Comparison of ENCODE assay signal across 1 cellular context in the genomic region with DNA sequence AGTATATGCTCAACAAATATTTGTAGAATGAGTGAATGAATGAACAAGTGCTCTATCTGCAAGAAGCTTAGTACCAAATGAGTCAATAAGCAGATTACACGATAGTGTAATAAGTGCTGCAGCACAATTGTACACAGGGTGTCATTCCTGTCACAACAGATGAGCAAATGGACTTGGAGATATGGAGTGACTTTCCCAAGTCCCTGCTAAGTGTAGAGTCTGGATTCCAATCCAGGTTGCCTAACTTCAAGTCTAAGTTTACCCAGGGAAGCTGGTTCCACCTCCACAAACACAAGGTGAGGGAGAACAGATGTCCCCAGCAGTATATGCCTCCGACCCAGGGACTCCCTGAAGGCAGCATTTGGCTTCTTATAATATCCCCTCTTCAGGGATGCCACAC.
TF ChIP-seq lines count a peak whose summit lies in the region.

No MANE protein-coding gene starts in this region.

TF ChIP-seq in K562, 482 proteins besides CTCF, POLR2A, EP300 and RAD21 (continued from another document):
- TF ChIP-seq, protein P1, sequence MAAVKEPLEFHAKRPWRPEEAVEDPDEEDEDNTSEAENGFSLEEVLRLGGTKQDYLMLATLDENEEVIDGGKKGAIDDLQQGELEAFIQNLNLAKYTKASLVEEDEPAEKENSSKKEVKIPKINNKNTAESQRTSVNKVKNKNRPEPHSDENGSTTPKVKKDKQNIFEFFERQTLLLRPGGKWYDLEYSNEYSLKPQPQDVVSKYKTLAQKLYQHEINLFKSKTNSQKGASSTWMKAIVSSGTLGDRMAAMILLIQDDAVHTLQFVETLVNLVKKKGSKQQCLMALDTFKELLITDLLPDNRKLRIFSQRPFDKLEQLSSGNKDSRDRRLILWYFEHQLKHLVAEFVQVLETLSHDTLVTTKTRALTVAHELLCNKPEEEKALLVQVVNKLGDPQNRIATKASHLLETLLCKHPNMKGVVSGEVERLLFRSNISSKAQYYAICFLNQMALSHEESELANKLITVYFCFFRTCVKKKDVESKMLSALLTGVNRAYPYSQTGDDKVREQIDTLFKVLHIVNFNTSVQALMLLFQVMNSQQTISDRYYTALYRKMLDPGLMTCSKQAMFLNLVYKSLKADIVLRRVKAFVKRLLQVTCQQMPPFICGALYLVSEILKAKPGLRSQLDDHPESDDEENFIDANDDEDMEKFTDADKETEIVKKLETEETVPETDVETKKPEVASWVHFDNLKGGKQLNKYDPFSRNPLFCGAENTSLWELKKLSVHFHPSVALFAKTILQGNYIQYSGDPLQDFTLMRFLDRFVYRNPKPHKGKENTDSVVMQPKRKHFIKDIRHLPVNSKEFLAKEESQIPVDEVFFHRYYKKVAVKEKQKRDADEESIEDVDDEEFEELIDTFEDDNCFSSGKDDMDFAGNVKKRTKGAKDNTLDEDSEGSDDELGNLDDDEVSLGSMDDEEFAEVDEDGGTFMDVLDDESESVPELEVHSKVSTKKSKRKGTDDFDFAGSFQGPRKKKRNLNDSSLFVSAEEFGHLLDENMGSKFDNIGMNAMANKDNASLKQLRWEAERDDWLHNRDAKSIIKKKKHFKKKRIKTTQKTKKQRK (IDR thresholded peaks at IDR 0.05; ENCODE audit: borderline replicate concordance, low read depth, low read length) = no peak
- TF ChIP-seq ESRRB (CRISPR knock-in tag; IDR thresholded peaks at IDR 0.05; ENCODE audit: borderline replicate concordance) (no peak), HNRNPL (IDR thresholded peaks at IDR 0.05; ENCODE audit: low read depth, low read length) (no peak), HNRNPLL (IDR thresholded peaks at IDR 0.05; ENCODE audit: low read depth, low read length, poor library complexity, severe bottlenecking) (no peak)
